ENCODE assay signal across 4 cellular contexts in the genomic region with DNA sequence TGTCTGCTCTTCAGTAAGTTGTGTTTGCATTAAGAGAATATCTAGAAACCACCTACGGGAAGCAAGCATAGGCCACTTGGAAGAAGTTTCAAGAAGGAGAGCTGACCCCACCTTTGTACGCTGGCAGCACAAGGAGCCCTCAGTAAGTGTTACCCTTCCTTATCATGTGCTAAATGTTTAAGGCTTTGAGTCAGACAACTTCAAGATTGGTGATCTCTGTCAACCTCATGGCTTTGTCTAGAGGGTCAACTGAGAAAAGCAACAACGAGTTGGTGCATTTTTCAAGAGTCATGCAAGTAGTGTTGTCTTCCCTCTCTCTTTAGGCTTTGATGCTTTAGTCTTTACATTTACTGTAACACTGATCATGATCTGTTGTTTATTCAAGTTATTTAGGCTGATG. TPM values are rescaled to one million over a fixed set of nuclear protein-coding genes. Genes with fewer than 3 reads are reported as not detected.
"Had no signal": no experiment of that assay in that cellular context is flagged by ENCODE, and none has a peak within 500 bp of the region (broad histone marks: within the 10 kb centered on the region; RNA-seq: fewer than 3 reads in every experiment).

No MANE protein-coding gene starts in this region.

- H3K4me3 ChIP-seq: GM12878 had no signal

- DNase-seq: GDM1, GF-D8 had no signal

RNA-seq across cellular contexts. Expression of a gene that starts 53.2 kb away (rescaled TPM):
- total RNA-seq: G401 had no signal
